In genomic region chr5:107248065-107248695, GRCh38 we compare ENCODE assay signal across 8 cellular contexts.
A peak's percentile ranks its signal among the peaks of the same experiment; 100 is the strongest.
DNase-seq lines count a peak whose midpoint lies in the region; ATAC-seq and TF ChIP-seq lines count a peak whose summit lies in the region.

No MANE protein-coding gene starts in this region.

- no peak overlapping the region for H2AK5ac ChIP-seq in neuronal stem cell (ENCODE audit: low read depth, low read length)

- no peaks in the 10 kb centered on the region; the same call in 1 of the 2 replicates for H3K4me1 ChIP-seq in BE2C
- peaks cover 2 to 8% of the 10 kb centered on the region in 2 donors for H3K4me1 ChIP-seq in neuronal stem cell (ENCODE audit: control insufficient read depth in 2 of 2, insufficient read depth in 1 of 2, low read depth in 1 of 2, low read length in 2 of 2)

- H3K27ac ChIP-seq in neuronal stem cell (replicated peaks; ENCODE audit: low read length): no peak overlapping the region

- no peak overlapping the region for H3K4ac ChIP-seq in neuronal stem cell (ENCODE audit: low read length)

- WGBS in neuronal stem cell (ENCODE audit: extremely low coverage in 2 of 2, insufficient read length in 2 of 2, insufficient replicate concordance in 1 of 2), 2 donors: no CpG with 5 or more reads among the region's 10 CpGs

- H2BK5ac ChIP-seq in neuronal stem cell (ENCODE audit: low read length): no peak overlapping the region

- H4K91ac ChIP-seq in neuronal stem cell (ENCODE audit: low read depth, low read length, poor library complexity): no peak overlapping the region

- H2AFZ ChIP-seq in neuronal stem cell (ENCODE audit: low read length): no peak overlapping the region

- no peak overlapping the region for H3K4me2 ChIP-seq in neuronal stem cell (ENCODE audit: insufficient read depth, low read length, poor library complexity, severe bottlenecking)

- H3K36me3 ChIP-seq in BE2C (no peaks in the 10 kb centered on the region), neuronal stem cell (replicated peaks in 1 of 2; ENCODE audit: control insufficient read depth in 2 of 2, insufficient read depth in 2 of 2, low read length in 2 of 2) (no peaks in the 10 kb centered on the region)

- H2BK15ac ChIP-seq in neuronal stem cell (ENCODE audit: low read length): no peak overlapping the region

- H3K79me1 ChIP-seq in neuronal stem cell (ENCODE audit: low read depth, low read length): no peaks in the 10 kb centered on the region

- no peak overlapping the region for H3K14ac ChIP-seq in neuronal stem cell (ENCODE audit: low read length)

- no peak for ATAC-seq in HG03139 (IDR thresholded peaks at IDR 0.05; ENCODE audit: unreplicated experiment)

- no peak overlapping the region for H2BK12ac ChIP-seq in neuronal stem cell (ENCODE audit: low read length)

- no peaks in the 10 kb centered on the region for H3K27me3 ChIP-seq in BE2C
- H3K27me3 ChIP-seq in neuronal stem cell (ENCODE audit: control insufficient read depth in 3 of 3, insufficient read depth in 3 of 3, low read depth in 1 of 3, low read length in 3 of 3): no peaks in the 10 kb centered on the region

- no peak overlapping the region for H4K8ac ChIP-seq in neuronal stem cell (ENCODE audit: low read depth, low read length)

- no peak overlapping the region for H3K23ac ChIP-seq in neuronal stem cell (ENCODE audit: low read depth, low read length, poor library complexity)

- H3K4me3 ChIP-seq in BE2C (ENCODE audit: low read depth, low read length) (no peak overlapping the region), WI38 (ENCODE audit: low read depth, low read length) (no peak overlapping the region), fibroblast of pulmonary artery (replicated peaks; ENCODE audit: low read depth, low read length) (no peak overlapping the region), neuronal stem cell (ENCODE audit: low read length in 2 of 2) (no peak overlapping the region)

- peak; percentile 95 for TF ChIP-seq CTCF in BE2C (IDR thresholded peaks at IDR 0.05; ENCODE audit: low read depth, low read length)
- peak; percentile 87 for TF ChIP-seq CTCF in GM13976 (IDR thresholded peaks at IDR 0.05; ENCODE audit: borderline replicate concordance, control extremely low read depth, extremely low read depth, insufficient read depth, missing control alignments)
- TF ChIP-seq CTCF in WI38 (IDR thresholded peaks at IDR 0.05; ENCODE audit: low read depth, low read length): peak; percentile 57
- TF ChIP-seq CTCF in fibroblast of pulmonary artery (IDR thresholded peaks at IDR 0.05; ENCODE audit: low read length, missing control alignments): peak; percentile 89

- in situ Hi-C loops in GM13976 (cut with MboI; ENCODE audit: low sequenced_read_pairs, unreplicated experiment): no loop called here

- no peak overlapping the region for H3K9ac ChIP-seq in neuronal stem cell (ENCODE audit: low read depth, low read length, poor library complexity)

- H2BK120ac ChIP-seq in neuronal stem cell (ENCODE audit: low read depth, low read length): no peak overlapping the region

- no peak overlapping the region for H3K18ac ChIP-seq in neuronal stem cell (ENCODE audit: low read length)

- no peaks in the 10 kb centered on the region; the same call in 1 of the 2 replicates for H3K9me3 ChIP-seq in BE2C
- no peaks in the 10 kb centered on the region for H3K9me3 ChIP-seq in neuronal stem cell (replicated peaks in 1 of 2; ENCODE audit: control insufficient read depth in 2 of 2, insufficient read depth in 1 of 2, low read depth in 1 of 2, low read length in 2 of 2)

- DNase-seq in BE2C: peak; percentile 79
- DNase-seq in GM13976 (ENCODE audit: low spot score): peak; percentile 40
- peak; percentile 15 for DNase-seq in LoVo (ENCODE audit: low spot score)
- peak; percentile 79 for DNase-seq in fibroblast of pulmonary artery (ENCODE audit: low read depth)
- peak; percentile 48 for DNase-seq in neuronal stem cell (ENCODE audit: low spot score)
- DNase-seq in NCI-H510A treated with DMSO at 0.1 percent for 48 hours (lab: John Stamatoyannopoulos, UW): no peak
